ENCODE assay signal across 8 cellular contexts in the genomic region with DNA sequence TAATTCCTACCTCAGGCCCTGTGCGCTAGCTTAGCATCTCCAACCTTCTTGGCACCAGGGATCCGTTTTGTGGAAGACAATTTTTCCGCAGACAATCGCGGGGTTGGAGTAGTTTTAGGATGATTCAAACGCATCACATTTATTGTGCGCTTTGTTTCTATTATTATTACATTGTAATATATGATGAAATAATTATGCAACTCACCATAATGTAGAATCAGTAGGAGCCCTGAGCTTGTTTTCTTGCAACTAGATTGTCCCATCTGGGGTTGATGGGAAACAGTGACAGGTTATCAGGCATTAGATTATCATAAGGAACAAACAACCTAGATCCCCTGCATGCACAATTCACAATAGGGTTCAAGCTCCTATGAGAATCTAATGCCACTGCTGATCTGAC.
"Had no signal": no experiment of that assay in that cellular context is flagged by ENCODE, and none has a peak within 500 bp of the region (broad histone marks: within the 10 kb centered on the region; RNA-seq: fewer than 3 reads in every experiment).

No MANE protein-coding gene starts in this region.

- H2AFZ ChIP-seq: GM23248 had no signal

- H3K4me3 Mint-ChIP-seq: IgD-negative memory B cell had no signal

- H3K4me1 Mint-ChIP-seq: IgD-negative memory B cell had no signal

- DNase-seq: GM23248, GOT3, H7, HCEC 1CT, KG1 had no signal

- H3K27ac Mint-ChIP-seq: IgD-negative memory B cell had no signal

- FAIRE-seq: HepG2 had no signal

- H3K36me3 Mint-ChIP-seq: IgD-negative memory B cell had no signal

- H3K9ac ChIP-seq: GM23248 had no signal

- ATAC-seq: HepG2 had no signal

- H3K27ac ChIP-seq: GM23248, HL-60 had no signal
